In genomic region chr3:32952369-32953067, GRCh38 we compare ENCODE assay signal across 21 cellular contexts. TPM values are rescaled to one million over a fixed set of nuclear protein-coding genes. Genes with fewer than 3 reads are reported as not detected.
DNase-seq lines count a peak whose midpoint lies in the region; TF ChIP-seq lines count a peak whose summit lies in the region.
"Had no signal": no experiment of that assay in that cellular context is flagged by ENCODE, and none has a peak within 500 bp of the region (broad histone marks: within the 10 kb centered on the region; RNA-seq: fewer than 3 reads in every experiment).

No MANE protein-coding gene starts in this region.

- peak overlapping the region; percentile 84 for H3K27ac Mint-ChIP-seq in T-helper 1 cell treated with Interleukin-12 subunit alpha and Interleukin-12 subunit beta and Interleukin-4 antibody, amounts not matched to agents 30 μg/mL and 1 μg/mL, for 36 hours
- peak overlapping the region; percentile 58 for H3K27ac Mint-ChIP-seq in activated naive CD8-positive, alpha-beta T cell treated with anti-CD3 and anti-CD28 coated beads for 36 hours
- H3K27ac Mint-ChIP-seq: stimulated activated naive B cell treated with anti-CD40 and anti-IgM and Interleukin-4, amounts not matched to agents 10 μg/mL and 1 μg/mL and 100 μg/mL, for 72 hours had no signal

- no peak for TF ChIP-seq EP300 in sigmoid colon (IDR thresholded peaks at IDR 0.05)

- H3K4me1 Mint-ChIP-seq in T-helper 1 cell treated with Interleukin-12 subunit alpha and Interleukin-12 subunit beta and Interleukin-4 antibody, amounts not matched to agents 30 μg/mL and 1 μg/mL, for 36 hours (ENCODE audit: low read depth) = peaks cover 54% of the 10 kb centered on the region
- H3K4me1 Mint-ChIP-seq in activated naive CD8-positive, alpha-beta T cell treated with anti-CD3 and anti-CD28 coated beads for 36 hours = peaks cover 35% of the 10 kb centered on the region

- H3K4me3 ChIP-seq in thymus (ENCODE audit: low read length) (peak overlapping the region; percentile 28), sigmoid colon (no peak overlapping the region)
- H3K4me3 ChIP-seq: adrenal gland, hepatocyte, lung, tibial nerve had no signal

- no peaks in the 10 kb centered on the region for H3K27me3 ChIP-seq in thymus (ENCODE audit: control insufficient read depth, insufficient read depth)
- H3K27me3 ChIP-seq in sigmoid colon = no peaks in the 10 kb centered on the region
- H3K27me3 ChIP-seq: adrenal gland, hepatocyte, tibial nerve had no signal

- intact Hi-C loops in sigmoid colon (cut with DNase I) = loop anchor here (5.0 kb wide), 1 partner anchor 120 kb away; no protein-coding TSS in a partner anchor

- no peaks in the 10 kb centered on the region for H3K27me3 Mint-ChIP-seq in T-helper 1 cell treated with Interleukin-12 subunit alpha and Interleukin-12 subunit beta and Interleukin-4 antibody, amounts not matched to agents 30 μg/mL and 1 μg/mL, for 36 hours (ENCODE audit: low read depth)
- peaks cover 14% of the 10 kb centered on the region for H3K27me3 Mint-ChIP-seq in activated naive CD8-positive, alpha-beta T cell treated with anti-CD3 and anti-CD28 coated beads for 36 hours

- H3K27ac ChIP-seq in thymus (ENCODE audit: low read depth) (peak overlapping the region; percentile 19), sigmoid colon (no peak overlapping the region)
- H3K27ac ChIP-seq: adrenal gland, epithelial cell of prostate, hepatocyte, tibial nerve had no signal

- no peaks in the 10 kb centered on the region for H3K9me3 ChIP-seq in thymus (ENCODE audit: control insufficient read depth)
- H3K9me3 ChIP-seq in sigmoid colon = no peaks in the 10 kb centered on the region
- H3K9me3 ChIP-seq: adrenal gland, tibial nerve had no signal

- H3K36me3 ChIP-seq in thymus (ENCODE audit: control insufficient read depth, insufficient read depth) (no peaks in the 10 kb centered on the region), sigmoid colon (no peaks in the 10 kb centered on the region)
- H3K36me3 ChIP-seq: adrenal gland, tibial nerve had no signal

- DNase-seq in stimulated activated CD4-positive, alpha-beta T cell treated with anti-CD3 and anti-CD28 coated beads, Interleukin-1b, Interleukin-23, amount 100 ng/mL, for 48 hours = peak; percentile 16
- DNase-seq in stimulated activated CD4-positive, alpha-beta T cell treated with anti-CD3 and anti-CD28 coated beads, Interleukin-15, amount 100 ng/mL, for 24 hours = no peak
- DNase-seq in activated naive CD8-positive, alpha-beta T cell treated with anti-CD3 and anti-CD28 coated beads for 36 hours = no peak
- DNase-seq in HuH-7 (ENCODE audit: low spot score) = no peak
- no peak for DNase-seq in sigmoid colon
- DNase-seq: adrenal gland; COR-L47; foreskin fibroblast; Karpas-422; NCI-H1092; NCI-H2081 treated with DMSO at 0.1 percent for 48 hours; stimulated activated naive B cell treated with anti-CD40 and anti-IgM and Interleukin-4, amounts not matched to agents 10 μg/mL and 1 μg/mL and 100 μg/mL, for 72 hours had no signal

- H3K4me1 ChIP-seq in thymus (ENCODE audit: control insufficient read depth, insufficient read depth, low read length) = peaks cover 6% of the 10 kb centered on the region
- H3K4me1 ChIP-seq in sigmoid colon = no peaks in the 10 kb centered on the region
- H3K4me1 ChIP-seq: adrenal gland, tibial nerve had no signal

- TF ChIP-seq POLR2A in sigmoid colon (IDR thresholded peaks at IDR 0.05) = no peak

- no peak for TF ChIP-seq CTCF in sigmoid colon (IDR thresholded peaks at IDR 0.05)

- WGBS in thymus = 83% methylated on average over 11 of the region's 11 CpGs
- WGBS in sigmoid colon, 2 donors = 83 to 85% methylated on average over 11 of the region's 11 CpGs

- H3K36me3 Mint-ChIP-seq in T-helper 1 cell treated with Interleukin-12 subunit alpha and Interleukin-12 subunit beta and Interleukin-4 antibody, amounts not matched to agents 30 μg/mL and 1 μg/mL, for 36 hours (ENCODE audit: low read depth) = peaks cover 25% of the 10 kb centered on the region
- H3K36me3 Mint-ChIP-seq in activated naive CD8-positive, alpha-beta T cell treated with anti-CD3 and anti-CD28 coated beads for 36 hours = peaks cover 1% of the 10 kb centered on the region
- H3K36me3 Mint-ChIP-seq: stimulated activated naive B cell treated with anti-CD40 and anti-IgM and Interleukin-4, amounts not matched to agents 10 μg/mL and 1 μg/mL and 100 μg/mL, for 72 hours had no signal

- no peaks in the 10 kb centered on the region for H3K9me3 Mint-ChIP-seq in T-helper 1 cell treated with Interleukin-12 subunit alpha and Interleukin-12 subunit beta and Interleukin-4 antibody, amounts not matched to agents 30 μg/mL and 1 μg/mL, for 36 hours
- H3K9me3 Mint-ChIP-seq in activated naive CD8-positive, alpha-beta T cell treated with anti-CD3 and anti-CD28 coated beads for 36 hours = no peaks in the 10 kb centered on the region
- H3K9me3 Mint-ChIP-seq: stimulated activated naive B cell treated with anti-CD40 and anti-IgM and Interleukin-4, amounts not matched to agents 10 μg/mL and 1 μg/mL and 100 μg/mL, for 72 hours had no signal

- H3K4me3 Mint-ChIP-seq in T-helper 1 cell treated with Interleukin-12 subunit alpha and Interleukin-12 subunit beta and Interleukin-4 antibody, amounts not matched to agents 30 μg/mL and 1 μg/mL, for 36 hours = peak overlapping the region; percentile 80
- peak overlapping the region; percentile 64 for H3K4me3 Mint-ChIP-seq in activated naive CD8-positive, alpha-beta T cell treated with anti-CD3 and anti-CD28 coated beads for 36 hours

RNA-seq across cellular contexts. Expression of gene CCR4, which starts 1.1 kb away (rescaled TPM):
- 1 to 10 TPM; 8.1 to 8.8 TPM for total RNA-seq in activated naive CD8-positive, alpha-beta T cell treated with anti-CD3 and anti-CD28 coated beads for 36 hours
- polyA plus RNA-seq in thymus (27.9 TPM), sigmoid colon (1 to 10 TPM in 1 of 3 donors, not detected in 2; 3.1 TPM)
- total RNA-seq in sigmoid colon = under 1 TPM in 1 of 4 donors, not detected in 3; 0.16 TPM
- total RNA-seq: bronchial epithelial cell, Daoy, NCI-H460 had no signal
- polyA plus RNA-seq: hepatocyte had no signal

Comparison
In these comparisons a context has a peak if more than half of its experiments do, and no peak if none do; other contexts are left out.
1. RNA of gene CCR4, which starts 1.1 kb away (total RNA-seq): 8.1 to 8.8 TPM in activated naive CD8-positive, alpha-beta T cell treated with anti-CD3 and anti-CD28 coated beads for 36 hours; 0.16 TPM in sigmoid colon; every median in the first group is over 4 times any median in the second.